Comparison of ENCODE assay signal across 8 cellular contexts in the genomic region with DNA sequence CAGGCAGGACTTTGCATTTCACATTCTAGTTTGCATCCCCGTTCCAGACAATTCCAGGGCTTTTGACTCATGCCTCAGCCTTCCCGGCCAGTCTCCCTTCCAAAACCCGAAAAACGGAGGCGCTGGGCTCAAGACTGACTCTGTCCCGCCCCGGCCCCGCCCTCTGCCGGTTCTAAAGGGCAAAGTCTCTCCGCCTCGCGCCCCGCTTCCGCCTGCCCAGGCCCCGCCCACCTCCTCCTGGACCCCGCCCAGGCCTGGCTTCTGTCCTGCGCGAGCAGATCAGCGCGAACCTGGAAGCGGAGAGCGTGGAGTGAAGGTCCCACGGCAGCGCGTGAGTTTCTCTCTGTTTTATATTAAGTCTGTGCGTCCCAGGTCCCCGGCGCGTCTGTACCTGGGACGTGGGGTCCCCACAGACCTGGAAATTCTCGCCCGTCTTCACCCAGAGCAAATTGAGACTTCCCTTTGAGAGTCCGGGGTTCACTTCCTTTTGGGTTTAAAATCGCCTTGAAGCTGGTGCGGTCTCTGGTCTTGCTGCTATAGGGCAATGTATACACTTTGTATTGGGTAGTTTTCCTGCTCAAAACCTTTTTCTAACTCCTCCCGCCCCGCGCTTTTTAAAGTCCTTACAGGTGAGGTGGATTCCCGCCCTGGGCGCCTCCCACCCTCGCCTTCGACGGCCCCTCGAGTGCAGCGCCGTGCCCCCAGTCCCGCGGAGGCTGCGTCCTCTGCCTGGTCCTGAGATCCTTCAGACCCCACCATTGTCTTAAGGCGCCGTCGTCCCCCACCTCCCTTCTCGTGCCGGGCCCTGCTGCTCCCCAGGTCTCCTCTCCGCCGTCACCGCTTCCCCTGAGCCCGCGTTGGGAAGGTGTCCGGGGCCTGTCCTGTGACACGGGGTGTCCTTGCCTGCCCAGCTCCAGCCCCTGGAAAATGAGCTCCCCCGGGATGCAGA. TPM values are rescaled to one million over a fixed set of nuclear protein-coding genes. Genes with fewer than 3 reads are reported as not detected.
DNase-seq lines count a peak whose midpoint lies in the region; ATAC-seq and TF ChIP-seq lines count a peak whose summit lies in the region.

No MANE protein-coding gene starts in this region.

- DNase-seq in AG20443 (ENCODE audit: low spot score) (peak; percentile 96), NCI-H345 (lab: John Stamatoyannopoulos, UW) (peak; percentile 86), dedifferentiated amniotic fluid mesenchymal stem cell (ENCODE audit: extremely low spot score) (peak; percentile 79), left lung (peak; percentile 96 to 100)
- peak; percentile 95 for DNase-seq in activated CD4-positive, alpha-beta T cell treated with anti-CD3 and anti-CD28 coated beads for 48 hours
- DNase-seq in stimulated activated CD4-positive, alpha-beta T cell treated with anti-CD3 and anti-CD28 coated beads, Interleukin-1b, Interleukin-23, amount 100 ng/mL, for 48 hours: peak; percentile 92

- ATAC-seq in GM18909 (IDR thresholded peaks at IDR 0.05; ENCODE audit: poor library complexity, unreplicated experiment) (peak; percentile 90), HG03196 (IDR thresholded peaks at IDR 0.05; ENCODE audit: unreplicated experiment) (peak; percentile 77), left lung (peak; percentile 99)

- peak; percentile 27 to 66 for TF ChIP-seq CTCF in left lung (IDR thresholded peaks at IDR 0.05)

- peaks cover 0 to 16% of the 10 kb centered on the region in 2 donors for H3K4me1 ChIP-seq in left lung

- peak overlapping the region; percentile 78 to 79 for H3K27ac ChIP-seq in left lung

- H3K9me3 ChIP-seq in left lung: peaks cover 0 to 29% of the 10 kb centered on the region in 2 donors

- no peaks in the 10 kb centered on the region for H3K27me3 ChIP-seq in left lung

- H3K4me3 ChIP-seq in left lung: peak overlapping the region; percentile 56 to 75

- H3K36me3 ChIP-seq in left lung: peaks cover 0 to 7% of the 10 kb centered on the region in 2 donors

- intact Hi-C loops in left lung (cut with DNase I): no loop called here

RNA-seq across cellular contexts. Expression of gene ZNF701, which starts 31.2 kb away (rescaled TPM):
- 10 to 100 TPM; 18.1 to 19.1 TPM for total RNA-seq in left lung

RNA-seq across cellular contexts. Expression of gene ZNF83, which starts 36.9 kb away (rescaled TPM):
- 10 to 100 TPM; 44.0 to 44.1 TPM for total RNA-seq in left lung

Comparison
In these comparisons a context has a peak if more than half of its experiments do, and no peak if none do; other contexts are left out.
1. Peak in every context shown above with its lines: DNase-seq, ATAC-seq, H3K4me3 ChIP-seq and H3K27ac ChIP-seq.